21 cellular contexts compared by ENCODE assay signal in the genomic region with DNA sequence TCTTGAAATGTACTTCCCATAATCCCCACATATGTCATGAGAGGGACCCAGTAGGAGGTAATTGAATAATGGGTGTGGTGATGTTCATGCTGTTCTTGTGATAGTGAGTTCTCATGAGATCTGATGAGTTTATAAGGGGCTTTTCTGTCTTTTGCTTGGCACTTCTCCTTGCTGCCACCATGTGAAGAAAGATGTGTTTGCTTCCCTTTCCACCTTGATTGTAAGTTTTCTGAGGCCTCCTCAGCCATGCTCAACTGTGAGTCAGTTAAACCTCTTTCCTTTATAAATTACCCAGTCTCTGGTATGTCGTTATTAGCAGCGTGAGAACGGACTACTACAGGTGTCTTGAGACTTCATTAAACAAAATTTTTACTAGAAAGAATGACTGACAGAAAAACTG.
A peak's percentile ranks its signal among the peaks of the same experiment; 100 is the strongest.
DNase-seq lines count a peak whose midpoint lies in the region; ATAC-seq and TF ChIP-seq lines count a peak whose summit lies in the region.
"Had no signal": no experiment of that assay in that cellular context is flagged by ENCODE, and none has a peak within 500 bp of the region (broad histone marks: within the 10 kb centered on the region; RNA-seq: fewer than 3 reads in every experiment).

No MANE protein-coding gene starts in this region.

- no peaks in the 10 kb centered on the region for H3K79me1 ChIP-seq in mesendoderm (ENCODE audit: low read length)

- no CpG with 5 or more reads among the region's 3 CpGs for WGBS in mesendoderm (ENCODE audit: extremely low coverage, insufficient coverage, low lambda C conversion rate)
- 57% methylated on average over 3 of the region's 3 CpGs for WGBS in prostate gland

- POLR2A ChIA-PET in OCI-LY7 (lab: Charles Lee) = no interaction called here

- no peaks in the 10 kb centered on the region for H3K36me3 ChIP-seq in OCI-LY7 (ENCODE audit: insufficient read depth, low read length)
- no peaks in the 10 kb centered on the region for H3K36me3 ChIP-seq in mesendoderm (ENCODE audit: control insufficient read depth, insufficient read depth, low read length)
- no peaks in the 10 kb centered on the region for H3K36me3 ChIP-seq in prostate gland
- H3K36me3 ChIP-seq: BE2C; BLaER1 treated with 17β-estradiol and CSF1 and Interleukin-3, amounts not matched to agents 10 nM and 100 nM had no signal

- no peak overlapping the region for H2BK120ac ChIP-seq in mesendoderm (ENCODE audit: low read depth, low read length)

- no peaks in the 10 kb centered on the region for H4K20me1 ChIP-seq in OCI-LY7 (ENCODE audit: insufficient read depth, low read length)
- H4K20me1 ChIP-seq: BLaER1 treated with 17β-estradiol and CSF1 and Interleukin-3, amounts not matched to agents 10 nM and 100 nM had no signal

- intact Hi-C loops in OCI-LY7 (cut with micrococcal nuclease; ENCODE audit: unreplicated experiment) = no loop called here
- intact Hi-C loops in prostate gland (cut with DNase I) = no loop called here

- no peaks in the 10 kb centered on the region for H3K9me2 ChIP-seq in OCI-LY7 (ENCODE audit: insufficient read depth, low read length)

- CTCF ChIA-PET in OCI-LY7 (lab: Charles Lee; ENCODE audit: unreplicated experiment) = no interaction called here

- H3K4me3 ChIP-seq in OCI-LY7 (ENCODE audit: low read depth, low read length, poor library complexity, severe bottlenecking) (no peak overlapping the region), mesendoderm (ENCODE audit: low read length) (no peak overlapping the region), prostate gland (no peak overlapping the region)
- H3K4me3 ChIP-seq: BLaER1 treated with 17β-estradiol and CSF1 and Interleukin-3, amounts not matched to agents 10 nM and 100 nM; GM12878; GM23248 had no signal

- no peaks in the 10 kb centered on the region for H3K79me2 ChIP-seq in OCI-LY7 (ENCODE audit: insufficient read depth, low read depth, low read length)
- no peaks in the 10 kb centered on the region for H3K79me2 ChIP-seq in mesendoderm (ENCODE audit: control insufficient read depth, insufficient read depth, low read length)

- no peak for ATAC-seq in HG03469 (IDR thresholded peaks at IDR 0.05; ENCODE audit: unreplicated experiment)
- ATAC-seq: GM12878 had no signal

- no peaks in the 10 kb centered on the region for H3K9me3 ChIP-seq in OCI-LY7 (ENCODE audit: low read length)
- H3K9me3 ChIP-seq in prostate gland = no peaks in the 10 kb centered on the region
- H3K9me3 ChIP-seq: BE2C; BLaER1 treated with 17β-estradiol and CSF1 and Interleukin-3, amounts not matched to agents 10 nM and 100 nM had no signal

- H3K27me3 ChIP-seq in mesendoderm (ENCODE audit: insufficient read depth, low read length, poor library complexity) (no peaks in the 10 kb centered on the region), prostate gland (replicated peaks; ENCODE audit: insufficient read depth) (no peaks in the 10 kb centered on the region)
- H3K27me3 ChIP-seq: BE2C; BLaER1 treated with 17β-estradiol and CSF1 and Interleukin-3, amounts not matched to agents 10 nM and 100 nM had no signal

- BruUV-seq in OCI-LY7 (replicated peaks; lab: Mats Ljungman, UMichigan) = no TSS peak

- TF ChIP-seq POLR2A in prostate gland (IDR thresholded peaks at IDR 0.05) = no peak

- no peak overlapping the region for H3K18ac ChIP-seq in mesendoderm (ENCODE audit: low read length)

- H3K4ac ChIP-seq in mesendoderm (ENCODE audit: low read depth, low read length) = no peak overlapping the region

- DNase-seq in DMS 273 (lab: John Stamatoyannopoulos, UW; ENCODE audit: unreplicated experiment) = peak; percentile 3
- no peak for DNase-seq in DMS 273 treated with DMSO at 0.1 percent for 48 hours (lab: John Stamatoyannopoulos, UW)
- DNase-seq in OCI-LY7 (ENCODE audit: low spot score) = no peak
- peak; percentile 41 for DNase-seq in mesendoderm
- DNase-seq in activated effector memory CD4-positive, alpha-beta T cell treated with anti-CD3 and anti-CD28 coated beads, Interleukin-2, amount 50 U/mL, for 16 hours = no peak
- no peak for DNase-seq in prostate gland (ENCODE audit: low spot score)
- DNase-seq: ACHN; AML-193; BE2C; CD4-positive, alpha-beta T cell; CD8-positive, alpha-beta memory T cell; DMS153; EL; GDM1; GM23248; H7; HCEC 1CT had no signal

- H3K27ac ChIP-seq in OCI-LY7 (ENCODE audit: low read depth, low read length, poor library complexity, severe bottlenecking) (no peak overlapping the region), mesendoderm (ENCODE audit: low read depth, low read length) (no peak overlapping the region), prostate gland (no peak overlapping the region)
- H3K27ac ChIP-seq: 22Rv1; BLaER1 treated with 17β-estradiol and CSF1 and Interleukin-3, amounts not matched to agents 10 nM and 100 nM; GM23248 had no signal

- no peak overlapping the region for H3K9ac ChIP-seq in mesendoderm (ENCODE audit: low read length)
- H3K9ac ChIP-seq: BLaER1 treated with 17β-estradiol and CSF1 and Interleukin-3, amounts not matched to agents 10 nM and 100 nM; GM23248 had no signal

- H4K8ac ChIP-seq in mesendoderm (ENCODE audit: low read depth, low read length) = no peak overlapping the region

- H3K4me1 ChIP-seq in OCI-LY7 (ENCODE audit: insufficient read depth, low read length, poor library complexity, severe bottlenecking) (peaks cover 17% of the 10 kb centered on the region), mesendoderm (ENCODE audit: control insufficient read depth, low read depth, low read length) (no peaks in the 10 kb centered on the region), prostate gland (replicated peaks) (peaks cover 4% of the 10 kb centered on the region)

- no peak overlapping the region for H2BK15ac ChIP-seq in mesendoderm (replicated peaks; ENCODE audit: low read depth)

- H3K4me2 ChIP-seq in OCI-LY7 (ENCODE audit: low read length) (no peak overlapping the region), mesendoderm (ENCODE audit: low read length) (no peak overlapping the region)
- H3K4me2 ChIP-seq: BLaER1 treated with 17β-estradiol and CSF1 and Interleukin-3, amounts not matched to agents 10 nM and 100 nM had no signal

- no peak overlapping the region for H2AK5ac ChIP-seq in mesendoderm (ENCODE audit: low read length)

- H2AFZ ChIP-seq in OCI-LY7 (ENCODE audit: low read length) = 0 out of 2 replicates have a peak overlapping the region, but pooled peaks have one; percentile 53
- H2AFZ ChIP-seq: GM23248 had no signal

- no peak overlapping the region for H3K56ac ChIP-seq in mesendoderm (ENCODE audit: low read length)

- no peak overlapping the region for H4K5ac ChIP-seq in mesendoderm (ENCODE audit: low read length)

- H2BK5ac ChIP-seq in mesendoderm (ENCODE audit: low read length) = no peak overlapping the region

- H3K23ac ChIP-seq in mesendoderm (ENCODE audit: low read length) = no peak overlapping the region

- TF ChIP-seq CTCF in OCI-LY7 (conservative IDR thresholded peaks at IDR 0.05; ENCODE audit: low read length) (no peak), prostate gland (IDR thresholded peaks at IDR 0.05) (no peak)

Comparison
In these comparisons a context has a peak if more than half of its experiments do, and no peak if none do; other contexts are left out.
1. DNase-seq: peak in DMS 273 (single experiment) and mesendoderm (single experiment); none in DMS 273 treated with DMSO at 0.1 percent for 48 hours (single experiment), OCI-LY7 (single experiment), activated effector memory CD4-positive, alpha-beta T cell treated with anti-CD3 and anti-CD28 coated beads, Interleukin-2, amount 50 U/mL, for 16 hours (single experiment) and prostate gland (single experiment).